25 cellular contexts compared by ENCODE assay signal in genomic region chr10:49700997-49701396, GRCh38. TPM values are rescaled to one million over a fixed set of nuclear protein-coding genes. Genes with fewer than 3 reads are reported as not detected.
A peak's percentile ranks its signal among the peaks of the same experiment; 100 is the strongest.
DNase-seq lines count a peak whose midpoint lies in the region; ATAC-seq and TF ChIP-seq lines count a peak whose summit lies in the region.
"Had no signal": no experiment of that assay in that cellular context is flagged by ENCODE, and none has a peak within 500 bp of the region (broad histone marks: within the 10 kb centered on the region; RNA-seq: fewer than 3 reads in every experiment).

No MANE protein-coding gene starts in this region.

- no peaks in the 10 kb centered on the region for H3F3A ChIP-seq in Loucy (ENCODE audit: low read depth)

- H3K27me3 Mint-ChIP-seq in WTC11 (ENCODE audit: low read depth), result peaks cover 56% of the 10 kb centered on the region
- peaks cover 2% of the 10 kb centered on the region for H3K27me3 Mint-ChIP-seq in activated T-helper 2 cell treated with anti-CD3 and anti-CD28 coated beads, Interferon-gamma antibody, Interleukin-2, Interleukin-4, amounts not matched to agents 10 μg/mL and 5 μg/mL and 100 μg/mL, durations not matched to agents 14 hours and 24 hours and 36 hours (ENCODE audit: low read depth)

- no peak overlapping the region for H3K27ac ChIP-seq in heart left ventricle
- H3K27ac ChIP-seq: body of pancreas, esophagus squamous epithelium, HL-60, KMS-11 had no signal

- no peak overlapping the region for H3K9ac ChIP-seq in Loucy (ENCODE audit: low read depth, low read length, poor library complexity, severe bottlenecking)
- H3K9ac ChIP-seq: KMS-11 had no signal

- CTCF ChIA-PET in WTC11 (lab: Charles Lee), result interaction anchor here (0.6 to 1.5 kb wide), 15 partner anchors 10 to 130 kb away, joined by 3 to 16 read pairs (median 3); no protein-coding TSS in a partner anchor

- peaks cover 21% of the 10 kb centered on the region for H3K4me1 Mint-ChIP-seq in WTC11
- H3K4me1 Mint-ChIP-seq in activated T-helper 2 cell treated with anti-CD3 and anti-CD28 coated beads, Interferon-gamma antibody, Interleukin-2, Interleukin-4, amounts not matched to agents 10 μg/mL and 5 μg/mL and 100 μg/mL, durations not matched to agents 14 hours and 24 hours and 36 hours (ENCODE audit: low read depth), result no peaks in the 10 kb centered on the region
- H3K4me1 Mint-ChIP-seq: activated naive CD4-positive, alpha-beta T cell treated with anti-CD3 and anti-CD28 coated beads, Interleukin-2, amount 50 U/mL, for 24 hours; T-helper 17 cell had no signal

- H3K79me2 ChIP-seq in Loucy (ENCODE audit: insufficient read depth, low read length), result no peaks in the 10 kb centered on the region

- DNase-seq in DMS53 (lab: John Stamatoyannopoulos, UW), result peak; percentile 78
- DNase-seq in NCI-H2171 treated with DMSO at 0.1 percent for 48 hours (lab: John Stamatoyannopoulos, UW), result peak; percentile 66
- DNase-seq in WTC11 (ENCODE audit: low spot score), result peak; percentile 37
- DNase-seq in activated T-helper 2 cell treated with anti-CD3 and anti-CD28 coated beads, Interferon-gamma antibody, Interleukin-2, Interleukin-4, amounts not matched to agents 10 μg/mL and 5 μg/mL and 100 μg/mL, durations not matched to agents 14 hours and 24 hours and 36 hours (ENCODE audit: low spot score), result no peak
- DNase-seq in MG63, result no peak
- DNase-seq in heart left ventricle, result no peak
- DNase-seq: activated CD8-positive, alpha-beta memory T cell treated with anti-CD3 and anti-CD28 coated beads, Interleukin-2, amount 50 U/mL, for 4 hours; body of pancreas; esophagus squamous epithelium; head of caudate nucleus; HFFc6; kidney glomerular epithelial cell; mucosa of descending colon; NCI-H446 treated with DMSO at 0.1 percent for 48 hours; RPMI8226; stimulated activated naive CD4-positive, alpha-beta T cell treated with Interleukin-2 at 50 U/mL for 16 hours; T-helper 17 cell had no signal

- H3K9me3 Mint-ChIP-seq in WTC11, result peaks cover 19% of the 10 kb centered on the region
- peaks cover 6% of the 10 kb centered on the region for H3K9me3 Mint-ChIP-seq in activated T-helper 2 cell treated with anti-CD3 and anti-CD28 coated beads, Interferon-gamma antibody, Interleukin-2, Interleukin-4, amounts not matched to agents 10 μg/mL and 5 μg/mL and 100 μg/mL, durations not matched to agents 14 hours and 24 hours and 36 hours
- H3K9me3 Mint-ChIP-seq: activated naive CD4-positive, alpha-beta T cell treated with anti-CD3 and anti-CD28 coated beads, Interleukin-2, amount 50 U/mL, for 24 hours; HFFc6 had no signal

- no peak overlapping the region for H3K4me3 Mint-ChIP-seq in WTC11
- no peak overlapping the region for H3K4me3 Mint-ChIP-seq in activated T-helper 2 cell treated with anti-CD3 and anti-CD28 coated beads, Interferon-gamma antibody, Interleukin-2, Interleukin-4, amounts not matched to agents 10 μg/mL and 5 μg/mL and 100 μg/mL, durations not matched to agents 14 hours and 24 hours and 36 hours (ENCODE audit: low read depth)
- H3K4me3 Mint-ChIP-seq: activated naive CD4-positive, alpha-beta T cell treated with anti-CD3 and anti-CD28 coated beads, Interleukin-2, amount 50 U/mL, for 24 hours; HFFc6; T-helper 17 cell had no signal

- WGBS in heart left ventricle, 4 donors, result 0 to 11% (median 6%) methylated on average over 3 of the region's 3 CpGs

- H3K4me3 ChIP-seq in Loucy (ENCODE audit: low read length, poor library complexity, severe bottlenecking), result no peak overlapping the region
- no peak overlapping the region for H3K4me3 ChIP-seq in MG63
- no peak overlapping the region for H3K4me3 ChIP-seq in heart left ventricle
- H3K4me3 ChIP-seq: body of pancreas, esophagus squamous epithelium, mucosa of descending colon had no signal

- POLR2A ChIA-PET in WTC11 (lab: Charles Lee), result interaction anchor here (0.8 to 1.2 kb wide), 2 partner anchors 9 to 11 kb away, joined by 3 read pairs; no protein-coding TSS in a partner anchor

- TF ChIP-seq POLR2A in heart left ventricle (IDR thresholded peaks at IDR 0.05), result no peak

- no peak overlapping the region for H2AFZ ChIP-seq in Loucy (ENCODE audit: low read length)

- peak; percentile 99 for ATAC-seq in WTC11
- no peak for ATAC-seq in HG03520 (IDR thresholded peaks at IDR 0.05; ENCODE audit: unreplicated experiment)
- ATAC-seq in heart left ventricle, result no peak
- ATAC-seq: body of pancreas, mucosa of descending colon, T-helper 17 cell had no signal

- no peaks in the 10 kb centered on the region for H3K4me1 ChIP-seq in Loucy (ENCODE audit: insufficient read depth, low read length, poor library complexity, severe bottlenecking)
- H3K4me1 ChIP-seq in heart left ventricle, result no peaks in the 10 kb centered on the region
- H3K4me1 ChIP-seq: body of pancreas, esophagus squamous epithelium had no signal

- H3K4me2 ChIP-seq in Loucy (ENCODE audit: low read depth, low read length, poor library complexity, severe bottlenecking), result no peak overlapping the region
- H3K4me2 ChIP-seq: KMS-11 had no signal

- no peaks in the 10 kb centered on the region for H3K9me3 ChIP-seq in Loucy (ENCODE audit: insufficient read depth, low read depth, low read length)
- H3K9me3 ChIP-seq in MG63, result no peaks in the 10 kb centered on the region
- peaks cover 0 to 9% (median 0%) of the 10 kb centered on the region in 12 donors for H3K9me3 ChIP-seq in heart left ventricle
- H3K9me3 ChIP-seq: body of pancreas, esophagus squamous epithelium, mucosa of descending colon had no signal

- no peaks in the 10 kb centered on the region for H4K20me1 ChIP-seq in Loucy (ENCODE audit: insufficient read depth, low read length, poor library complexity, severe bottlenecking)

- TF ChIP-seq CTCF in Loucy (conservative IDR thresholded peaks at IDR 0.05; ENCODE audit: low read length) (peak; percentile 20), WTC11 (IDR thresholded peaks at IDR 0.05) (no peak), heart left ventricle (IDR thresholded peaks at IDR 0.05) (no peak)

- intact Hi-C loops in activated T-helper 2 cell treated with anti-CD3 and anti-CD28 coated beads, Interferon-gamma antibody, Interleukin-2, Interleukin-4, amounts not matched to agents 10 μg/mL and 5 μg/mL and 100 μg/mL, durations not matched to agents 14 hours and 24 hours and 36 hours (cut with micrococcal nuclease), result no loop called here
- intact Hi-C loops in heart left ventricle (cut with DNase I), result no loop called here

- H3K27me3 ChIP-seq in Loucy (ENCODE audit: insufficient read depth, low read length, poor library complexity, severe bottlenecking), result no peaks in the 10 kb centered on the region
- peaks cover 32% of the 10 kb centered on the region for H3K27me3 ChIP-seq in MG63
- peaks cover 0 to 4% (median 0%) of the 10 kb centered on the region in 9 donors for H3K27me3 ChIP-seq in heart left ventricle
- H3K27me3 ChIP-seq: body of pancreas had no signal

- no peak overlapping the region for H3K27ac Mint-ChIP-seq in WTC11
- no peak overlapping the region for H3K27ac Mint-ChIP-seq in activated T-helper 2 cell treated with anti-CD3 and anti-CD28 coated beads, Interferon-gamma antibody, Interleukin-2, Interleukin-4, amounts not matched to agents 10 μg/mL and 5 μg/mL and 100 μg/mL, durations not matched to agents 14 hours and 24 hours and 36 hours
- H3K27ac Mint-ChIP-seq: activated naive CD4-positive, alpha-beta T cell treated with anti-CD3 and anti-CD28 coated beads, Interleukin-2, amount 50 U/mL, for 24 hours; HFFc6; T-helper 17 cell had no signal

- H3K9me2 ChIP-seq in Loucy (replicated peaks; ENCODE audit: low read depth, low read length), result no peaks in the 10 kb centered on the region

- peaks cover 5% of the 10 kb centered on the region; the same call in 1 of the 2 replicates for H3K36me3 Mint-ChIP-seq in WTC11
- H3K36me3 Mint-ChIP-seq in activated T-helper 2 cell treated with anti-CD3 and anti-CD28 coated beads, Interferon-gamma antibody, Interleukin-2, Interleukin-4, amounts not matched to agents 10 μg/mL and 5 μg/mL and 100 μg/mL, durations not matched to agents 14 hours and 24 hours and 36 hours (ENCODE audit: low read depth), result no peaks in the 10 kb centered on the region
- H3K36me3 Mint-ChIP-seq: activated naive CD4-positive, alpha-beta T cell treated with anti-CD3 and anti-CD28 coated beads, Interleukin-2, amount 50 U/mL, for 24 hours had no signal

- H3K36me3 ChIP-seq in Loucy (ENCODE audit: insufficient read depth, low read length) (no peaks in the 10 kb centered on the region), MG63 (no peaks in the 10 kb centered on the region), heart left ventricle (no peaks in the 10 kb centered on the region)
- H3K36me3 ChIP-seq: esophagus squamous epithelium had no signal

TF ChIP-seq in WTC11, 78 proteins besides CTCF, POLR2A, EP300 and RAD21 (continues in another document):
- no peak for TF ChIP-seq RELA (CRISPR knock-in tag; IDR thresholded peaks at IDR 0.05; ENCODE audit: borderline replicate concordance)
- no peak for TF ChIP-seq TEAD1 (CRISPR knock-in tag; IDR thresholded peaks at IDR 0.05)
- no peak for TF ChIP-seq ETV6 (CRISPR knock-in tag; IDR thresholded peaks at IDR 0.05)
- no peak for TF ChIP-seq FOXJ3 (CRISPR knock-in tag; IDR thresholded peaks at IDR 0.05; ENCODE audit: borderline replicate concordance)
- TF ChIP-seq ZNF416 (CRISPR knock-in tag; IDR thresholded peaks at IDR 0.05), result no peak
- no peak for TF ChIP-seq IRF2 (CRISPR knock-in tag; IDR thresholded peaks at IDR 0.05; ENCODE audit: borderline replicate concordance, low read depth)
- no peak for TF ChIP-seq RORB (CRISPR knock-in tag; IDR thresholded peaks at IDR 0.05)
- no peak for TF ChIP-seq FOXP1 (CRISPR knock-in tag; IDR thresholded peaks at IDR 0.05; ENCODE audit: borderline replicate concordance)
- no peak for TF ChIP-seq OVOL2 (CRISPR knock-in tag; IDR thresholded peaks at IDR 0.05; ENCODE audit: borderline replicate concordance)
- no peak for TF ChIP-seq PRRX2 (CRISPR knock-in tag; IDR thresholded peaks at IDR 0.05)
- no peak for TF ChIP-seq SMAD3 (CRISPR knock-in tag; IDR thresholded peaks at IDR 0.05; ENCODE audit: borderline replicate concordance)
- no peak for TF ChIP-seq HMGA2 (CRISPR knock-in tag; IDR thresholded peaks at IDR 0.05)
- TF ChIP-seq JAZF1 (CRISPR knock-in tag; IDR thresholded peaks at IDR 0.05), result no peak
- no peak for TF ChIP-seq IRF1 (CRISPR knock-in tag; IDR thresholded peaks at IDR 0.05)

RNA-seq across cellular contexts. Expression of gene C10orf53, which starts 21.5 kb away (rescaled TPM):
- total RNA-seq in WTC11 (2021) (not detected in 3 replicates), heart left ventricle (not detected)
- 0.16 TPM in 1 of 2 replicates, not detected in the other for total RNA-seq in activated T-helper 2 cell treated with anti-CD3 and anti-CD28 coated beads, Interferon-gamma antibody, Interleukin-2, Interleukin-4, amounts not matched to agents 10 μg/mL and 5 μg/mL and 100 μg/mL, durations not matched to agents 14 hours and 24 hours and 36 hours
- not detected in 2 replicates for total RNA-seq in MG63 (2014; rRNA removed; shearing (Covaris generic); ENCODE audit: low replicate concordance)
- polyA plus RNA-seq in heart left ventricle, result not detected
- total RNA-seq: body of pancreas, esophagus squamous epithelium, HFFc6, mucosa of descending colon, osteoblast, T-helper 17 cell, urinary bladder had no signal
- polyA plus RNA-seq: BJ, urinary bladder had no signal

Comparison
In these comparisons a context has a peak if more than half of its experiments do, and no peak if none do; other contexts are left out.
1. DNase-seq: peak in DMS53 (single experiment), NCI-H2171 treated with DMSO at 0.1 percent for 48 hours (single experiment) and WTC11 (single experiment); none in activated T-helper 2 cell treated with anti-CD3 and anti-CD28 coated beads, Interferon-gamma antibody, Interleukin-2, Interleukin-4, amounts not matched to agents 10 μg/mL and 5 μg/mL and 100 μg/mL, durations not matched to agents 14 hours and 24 hours and 36 hours (single experiment), MG63 (single experiment) and heart left ventricle (0 of 5).